Comparison of ENCODE assay signal across 1 cellular context in the genomic region with DNA sequence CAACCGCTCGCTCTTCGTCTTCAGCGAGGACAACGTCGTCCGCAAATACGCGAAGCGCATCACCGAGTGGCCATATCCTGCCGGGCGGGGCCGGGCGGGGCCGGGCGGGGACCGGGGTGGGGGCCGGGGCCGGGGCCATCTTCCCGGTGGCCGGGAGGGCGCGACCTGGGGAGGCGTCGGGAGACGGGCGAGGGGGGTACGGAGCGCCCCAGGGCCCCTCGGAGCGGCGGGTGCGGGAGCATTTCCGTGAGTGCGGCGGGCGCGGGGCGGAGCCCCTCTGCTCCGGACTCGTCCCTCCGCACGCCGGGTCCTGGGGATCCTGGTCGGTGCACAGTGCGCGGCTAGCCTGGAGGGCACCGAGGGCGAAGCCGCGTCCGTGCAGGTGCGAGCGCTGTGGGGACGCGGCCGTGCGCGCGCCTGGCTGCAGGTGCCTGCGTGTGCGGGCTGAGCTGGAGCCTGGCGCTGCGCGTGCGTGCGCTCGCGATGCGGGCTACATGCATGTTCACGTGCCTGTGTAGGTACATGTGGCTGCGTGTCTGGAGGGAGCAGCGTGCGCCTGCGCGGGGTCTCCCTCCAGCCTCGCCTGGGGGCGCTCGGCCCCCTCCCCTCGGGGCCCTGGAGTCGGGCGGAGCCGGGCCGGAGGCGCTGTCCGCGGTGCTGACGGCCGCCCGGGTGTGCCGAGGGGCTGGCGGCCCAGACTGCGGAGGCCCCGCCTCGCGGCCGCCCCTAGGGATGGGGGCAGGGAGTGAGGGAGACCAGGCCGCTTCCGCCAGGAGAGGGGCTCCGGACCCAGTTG.
A peak's percentile ranks its signal among the peaks of the same experiment; 100 is the strongest.
TF ChIP-seq lines count a peak whose summit lies in the region.

No MANE protein-coding gene starts in this region.

TF ChIP-seq in HepG2, 621 proteins besides CTCF, POLR2A, EP300 and RAD21 (continued from another document and continues in another):
- no peak for TF ChIP-seq ZNF331 (CRISPR knock-in tag; IDR thresholded peaks at IDR 0.05)
- TF ChIP-seq EHMT2 (IDR thresholded peaks at IDR 0.05; ENCODE audit: borderline replicate concordance, low read depth, low read length), result 0 out of 2 replicates have a peak, but pooled peaks have one; percentile 9
- TF ChIP-seq, protein P1, sequence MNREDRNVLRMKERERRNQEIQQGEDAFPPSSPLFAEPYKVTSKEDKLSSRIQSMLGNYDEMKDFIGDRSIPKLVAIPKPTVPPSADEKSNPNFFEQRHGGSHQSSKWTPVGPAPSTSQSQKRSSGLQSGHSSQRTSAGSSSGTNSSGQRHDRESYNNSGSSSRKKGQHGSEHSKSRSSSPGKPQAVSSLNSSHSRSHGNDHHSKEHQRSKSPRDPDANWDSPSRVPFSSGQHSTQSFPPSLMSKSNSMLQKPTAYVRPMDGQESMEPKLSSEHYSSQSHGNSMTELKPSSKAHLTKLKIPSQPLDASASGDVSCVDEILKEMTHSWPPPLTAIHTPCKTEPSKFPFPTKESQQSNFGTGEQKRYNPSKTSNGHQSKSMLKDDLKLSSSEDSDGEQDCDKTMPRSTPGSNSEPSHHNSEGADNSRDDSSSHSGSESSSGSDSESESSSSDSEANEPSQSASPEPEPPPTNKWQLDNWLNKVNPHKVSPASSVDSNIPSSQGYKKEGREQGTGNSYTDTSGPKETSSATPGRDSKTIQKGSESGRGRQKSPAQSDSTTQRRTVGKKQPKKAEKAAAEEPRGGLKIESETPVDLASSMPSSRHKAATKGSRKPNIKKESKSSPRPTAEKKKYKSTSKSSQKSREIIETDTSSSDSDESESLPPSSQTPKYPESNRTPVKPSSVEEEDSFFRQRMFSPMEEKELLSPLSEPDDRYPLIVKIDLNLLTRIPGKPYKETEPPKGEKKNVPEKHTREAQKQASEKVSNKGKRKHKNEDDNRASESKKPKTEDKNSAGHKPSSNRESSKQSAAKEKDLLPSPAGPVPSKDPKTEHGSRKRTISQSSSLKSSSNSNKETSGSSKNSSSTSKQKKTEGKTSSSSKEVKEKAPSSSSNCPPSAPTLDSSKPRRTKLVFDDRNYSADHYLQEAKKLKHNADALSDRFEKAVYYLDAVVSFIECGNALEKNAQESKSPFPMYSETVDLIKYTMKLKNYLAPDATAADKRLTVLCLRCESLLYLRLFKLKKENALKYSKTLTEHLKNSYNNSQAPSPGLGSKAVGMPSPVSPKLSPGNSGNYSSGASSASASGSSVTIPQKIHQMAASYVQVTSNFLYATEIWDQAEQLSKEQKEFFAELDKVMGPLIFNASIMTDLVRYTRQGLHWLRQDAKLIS (CRISPR knock-in tag; IDR thresholded peaks at IDR 0.05), result no peak
- no peak for TF ChIP-seq SIN3B (IDR thresholded peaks at IDR 0.05; ENCODE audit: low read length)
- peak; percentile 36; the same call in 1 of the 2 replicates for TF ChIP-seq ATF7-NPFF (CRISPR knock-in tag; IDR thresholded peaks at IDR 0.05; ENCODE audit: low read depth)
- TF ChIP-seq MIER3 (CRISPR knock-in tag; IDR thresholded peaks at IDR 0.05; ENCODE audit: borderline replicate concordance), result no peak
- no peak for TF ChIP-seq DNMT1 (CRISPR knock-in tag; IDR thresholded peaks at IDR 0.05)
- TF ChIP-seq ARNTL (CRISPR knock-in tag; IDR thresholded peaks at IDR 0.05), result no peak
- TF ChIP-seq, protein P2, sequence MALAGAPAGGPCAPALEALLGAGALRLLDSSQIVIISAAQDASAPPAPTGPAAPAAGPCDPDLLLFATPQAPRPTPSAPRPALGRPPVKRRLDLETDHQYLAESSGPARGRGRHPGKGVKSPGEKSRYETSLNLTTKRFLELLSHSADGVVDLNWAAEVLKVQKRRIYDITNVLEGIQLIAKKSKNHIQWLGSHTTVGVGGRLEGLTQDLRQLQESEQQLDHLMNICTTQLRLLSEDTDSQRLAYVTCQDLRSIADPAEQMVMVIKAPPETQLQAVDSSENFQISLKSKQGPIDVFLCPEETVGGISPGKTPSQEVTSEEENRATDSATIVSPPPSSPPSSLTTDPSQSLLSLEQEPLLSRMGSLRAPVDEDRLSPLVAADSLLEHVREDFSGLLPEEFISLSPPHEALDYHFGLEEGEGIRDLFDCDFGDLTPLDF (CRISPR knock-in tag; IDR thresholded peaks at IDR 0.05), result no peak
- no peak for TF ChIP-seq ZNF710 (CRISPR knock-in tag; IDR thresholded peaks at IDR 0.05; ENCODE audit: borderline replicate concordance)
- TF ChIP-seq, protein P3, sequence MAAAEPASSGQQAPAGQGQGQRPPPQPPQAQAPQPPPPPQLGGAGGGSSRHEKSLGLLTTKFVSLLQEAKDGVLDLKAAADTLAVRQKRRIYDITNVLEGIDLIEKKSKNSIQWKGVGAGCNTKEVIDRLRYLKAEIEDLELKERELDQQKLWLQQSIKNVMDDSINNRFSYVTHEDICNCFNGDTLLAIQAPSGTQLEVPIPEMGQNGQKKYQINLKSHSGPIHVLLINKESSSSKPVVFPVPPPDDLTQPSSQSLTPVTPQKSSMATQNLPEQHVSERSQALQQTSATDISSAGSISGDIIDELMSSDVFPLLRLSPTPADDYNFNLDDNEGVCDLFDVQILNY (CRISPR knock-in tag; conservative IDR thresholded peaks at IDR 0.05), result no peak
- TF ChIP-seq ZNF678 (CRISPR knock-in tag; IDR thresholded peaks at IDR 0.05), result no peak
- no peak for TF ChIP-seq ZNF33A (CRISPR knock-in tag; IDR thresholded peaks at IDR 0.05; ENCODE audit: borderline replicate concordance)
- TF ChIP-seq, protein P4, sequence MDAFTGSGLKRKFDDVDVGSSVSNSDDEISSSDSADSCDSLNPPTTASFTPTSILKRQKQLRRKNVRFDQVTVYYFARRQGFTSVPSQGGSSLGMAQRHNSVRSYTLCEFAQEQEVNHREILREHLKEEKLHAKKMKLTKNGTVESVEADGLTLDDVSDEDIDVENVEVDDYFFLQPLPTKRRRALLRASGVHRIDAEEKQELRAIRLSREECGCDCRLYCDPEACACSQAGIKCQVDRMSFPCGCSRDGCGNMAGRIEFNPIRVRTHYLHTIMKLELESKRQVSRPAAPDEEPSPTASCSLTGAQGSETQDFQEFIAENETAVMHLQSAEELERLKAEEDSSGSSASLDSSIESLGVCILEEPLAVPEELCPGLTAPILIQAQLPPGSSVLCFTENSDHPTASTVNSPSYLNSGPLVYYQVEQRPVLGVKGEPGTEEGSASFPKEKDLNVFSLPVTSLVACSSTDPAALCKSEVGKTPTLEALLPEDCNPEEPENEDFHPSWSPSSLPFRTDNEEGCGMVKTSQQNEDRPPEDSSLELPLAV (CRISPR knock-in tag; conservative IDR thresholded peaks at IDR 0.05; ENCODE audit: low read depth), result no peak
- no peak for TF ChIP-seq ZNF460 (CRISPR knock-in tag; IDR thresholded peaks at IDR 0.05; ENCODE audit: borderline replicate concordance)
- TF ChIP-seq MLXIP (CRISPR knock-in tag; IDR thresholded peaks at IDR 0.05; ENCODE audit: borderline replicate concordance), result no peak
- no peak for TF ChIP-seq FOXJ3 (CRISPR knock-in tag; IDR thresholded peaks at IDR 0.05; ENCODE audit: borderline replicate concordance)
- no peak for TF ChIP-seq JUN (CRISPR knock-in tag; IDR thresholded peaks at IDR 0.05)
- peak; percentile 48; the same call in 1 of the 2 replicates for TF ChIP-seq ZNF558 (CRISPR knock-in tag; IDR thresholded peaks at IDR 0.05; ENCODE audit: borderline replicate concordance)
- TF ChIP-seq TAF1 (CRISPR knock-in tag; IDR thresholded peaks at IDR 0.05), result no peak
- TF ChIP-seq STAT5B (CRISPR knock-in tag; IDR thresholded peaks at IDR 0.05), result 0 out of 2 replicates have a peak, but pooled peaks have one; percentile 69
- TF ChIP-seq TBP (CRISPR knock-in tag; IDR thresholded peaks at IDR 0.05), result no peak
- no peak for TF ChIP-seq ZNF598 (CRISPR knock-in tag; IDR thresholded peaks at IDR 0.05; ENCODE audit: borderline replicate concordance)
- TF ChIP-seq ZNF362 (CRISPR knock-in tag; IDR thresholded peaks at IDR 0.05; ENCODE audit: borderline replicate concordance), result no peak
- no peak for TF ChIP-seq CAMTA2 (CRISPR knock-in tag; IDR thresholded peaks at IDR 0.05; ENCODE audit: borderline replicate concordance)
- TF ChIP-seq, protein P5, sequence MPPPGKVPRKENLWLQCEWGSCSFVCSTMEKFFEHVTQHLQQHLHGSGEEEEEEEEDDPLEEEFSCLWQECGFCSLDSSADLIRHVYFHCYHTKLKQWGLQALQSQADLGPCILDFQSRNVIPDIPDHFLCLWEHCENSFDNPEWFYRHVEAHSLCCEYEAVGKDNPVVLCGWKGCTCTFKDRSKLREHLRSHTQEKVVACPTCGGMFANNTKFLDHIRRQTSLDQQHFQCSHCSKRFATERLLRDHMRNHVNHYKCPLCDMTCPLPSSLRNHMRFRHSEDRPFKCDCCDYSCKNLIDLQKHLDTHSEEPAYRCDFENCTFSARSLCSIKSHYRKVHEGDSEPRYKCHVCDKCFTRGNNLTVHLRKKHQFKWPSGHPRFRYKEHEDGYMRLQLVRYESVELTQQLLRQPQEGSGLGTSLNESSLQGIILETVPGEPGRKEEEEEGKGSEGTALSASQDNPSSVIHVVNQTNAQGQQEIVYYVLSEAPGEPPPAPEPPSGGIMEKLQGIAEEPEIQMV (CRISPR knock-in tag; IDR thresholded peaks at IDR 0.05; ENCODE audit: low read depth), result no peak
- TF ChIP-seq ZFY (CRISPR knock-in tag; IDR thresholded peaks at IDR 0.05), result no peak
- TF ChIP-seq SP1 (IDR thresholded peaks at IDR 0.05), result no peak
- TF ChIP-seq SP1 (CRISPR knock-in tag; IDR thresholded peaks at IDR 0.05), result no peak
- TF ChIP-seq BHLHE40 (IDR thresholded peaks at IDR 0.05; ENCODE audit: low read length), result no peak
- TF ChIP-seq MNT (IDR thresholded peaks at IDR 0.05), result no peak
- TF ChIP-seq, protein P6, sequence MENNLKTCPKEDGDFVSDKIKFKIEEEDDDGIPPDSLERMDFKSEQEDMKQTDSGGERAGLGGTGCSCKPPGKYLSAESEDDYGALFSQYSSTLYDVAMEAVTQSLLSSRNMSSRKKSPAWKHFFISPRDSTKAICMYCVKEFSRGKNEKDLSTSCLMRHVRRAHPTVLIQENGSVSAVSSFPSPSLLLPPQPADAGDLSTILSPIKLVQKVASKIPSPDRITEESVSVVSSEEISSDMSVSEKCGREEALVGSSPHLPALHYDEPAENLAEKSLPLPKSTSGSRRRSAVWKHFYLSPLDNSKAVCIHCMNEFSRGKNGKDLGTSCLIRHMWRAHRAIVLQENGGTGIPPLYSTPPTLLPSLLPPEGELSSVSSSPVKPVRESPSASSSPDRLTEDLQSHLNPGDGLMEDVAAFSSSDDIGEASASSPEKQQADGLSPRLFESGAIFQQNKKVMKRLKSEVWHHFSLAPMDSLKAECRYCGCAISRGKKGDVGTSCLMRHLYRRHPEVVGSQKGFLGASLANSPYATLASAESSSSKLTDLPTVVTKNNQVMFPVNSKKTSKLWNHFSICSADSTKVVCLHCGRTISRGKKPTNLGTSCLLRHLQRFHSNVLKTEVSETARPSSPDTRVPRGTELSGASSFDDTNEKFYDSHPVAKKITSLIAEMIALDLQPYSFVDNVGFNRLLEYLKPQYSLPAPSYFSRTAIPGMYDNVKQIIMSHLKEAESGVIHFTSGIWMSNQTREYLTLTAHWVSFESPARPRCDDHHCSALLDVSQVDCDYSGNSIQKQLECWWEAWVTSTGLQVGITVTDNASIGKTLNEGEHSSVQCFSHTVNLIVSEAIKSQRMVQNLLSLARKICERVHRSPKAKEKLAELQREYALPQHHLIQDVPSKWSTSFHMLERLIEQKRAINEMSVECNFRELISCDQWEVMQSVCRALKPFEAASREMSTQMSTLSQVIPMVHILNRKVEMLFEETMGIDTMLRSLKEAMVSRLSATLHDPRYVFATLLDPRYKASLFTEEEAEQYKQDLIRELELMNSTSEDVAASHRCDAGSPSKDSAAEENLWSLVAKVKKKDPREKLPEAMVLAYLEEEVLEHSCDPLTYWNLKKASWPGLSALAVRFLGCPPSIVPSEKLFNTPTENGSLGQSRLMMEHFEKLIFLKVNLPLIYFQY (CRISPR knock-in tag; IDR thresholded peaks at IDR 0.05; ENCODE audit: borderline replicate concordance), result no peak
